ENCODE assay signal across 7 cellular contexts in the genomic region with DNA sequence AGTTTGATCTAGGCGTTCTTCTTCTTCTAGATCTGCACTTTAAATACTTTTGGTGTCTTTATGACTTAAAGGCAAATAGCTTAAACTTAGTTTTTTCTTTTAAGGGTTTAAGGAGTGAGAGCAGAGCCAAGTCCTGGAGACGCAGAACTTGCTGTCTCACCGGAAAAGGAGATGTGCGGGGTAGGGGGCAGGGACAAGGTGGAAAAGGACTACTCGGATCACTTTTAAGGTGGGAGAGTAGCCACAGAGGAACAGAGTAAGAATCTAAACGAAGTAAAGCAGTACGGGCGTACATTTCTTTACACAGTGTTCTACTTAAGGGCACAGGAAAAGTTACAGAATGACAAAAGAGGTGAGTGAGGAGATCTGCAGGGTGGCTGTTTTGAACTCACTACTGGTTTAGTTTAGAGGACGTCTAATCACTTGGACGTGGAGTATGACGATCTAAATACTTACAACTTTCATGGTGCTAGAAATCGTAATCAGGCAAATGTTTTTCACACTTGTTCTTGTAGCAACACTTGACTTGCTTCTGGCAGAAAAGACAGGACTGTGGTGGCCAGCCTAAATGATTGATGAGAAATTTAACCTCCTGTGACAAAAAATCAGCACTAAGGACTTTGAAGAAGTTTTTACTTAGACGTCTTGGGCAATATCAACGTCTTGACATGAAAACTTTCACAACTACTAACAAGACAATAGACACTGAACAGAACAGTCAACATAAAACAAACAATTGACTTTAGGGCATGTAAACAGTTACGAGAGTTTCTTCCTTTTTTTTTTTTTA.
DNase-seq lines count a peak whose midpoint lies in the region; ATAC-seq and TF ChIP-seq lines count a peak whose summit lies in the region.
"Not testable (repeated sequence)": the region's sequence is repeated elsewhere in the genome, so short reads cannot be mapped to it uniquely, and the experiment has no call there.

No MANE protein-coding gene starts in this region.

- not testable (repeated sequence) for H3K4me2 ChIP-seq in neural progenitor cell

- H3K4me1 Mint-ChIP-seq in CD8-positive, alpha-beta memory T cell: peaks cover 15 to 19% (median 17%) of the 10 kb centered on the region in 3 donors
- H3K4me1 Mint-ChIP-seq in T-cell (peaks cover 27 to 62% (median 46%) of the 10 kb centered on the region in 3 donors), neural progenitor cell (peaks cover 51% of the 10 kb centered on the region)
- peaks cover 29% of the 10 kb centered on the region for H3K4me1 Mint-ChIP-seq in activated CD4-positive, alpha-beta T cell treated with anti-CD3 and anti-CD28 coated beads for 36 hours
- H3K4me1 Mint-ChIP-seq in activated T-cell treated with anti-CD3 and anti-CD28 coated beads, Interleukin-2, amount 50 U/mL, for 72 hours (ENCODE audit: low read depth): peaks cover 22% of the 10 kb centered on the region
- peaks cover 53% of the 10 kb centered on the region for H3K4me1 Mint-ChIP-seq in activated naive CD4-positive, alpha-beta T cell treated with anti-CD3 and anti-CD28 coated beads, Interleukin-2, amount 50 U/mL, for 24 hours

- not testable (repeated sequence) for H3K9me3 ChIP-seq in CD8-positive, alpha-beta memory T cell (ENCODE audit: low read length); neural progenitor cell (ENCODE audit: low read depth)

- not testable (repeated sequence) for H3F3A ChIP-seq in neural progenitor cell (ENCODE audit: low read depth)

- not testable (repeated sequence) for TF ChIP-seq CTCF in neural progenitor cell (IDR thresholded peaks at IDR 0.05)

- H3K36me3 Mint-ChIP-seq in CD8-positive, alpha-beta memory T cell; T-cell; activated CD4-positive, alpha-beta T cell treated with anti-CD3 and anti-CD28 coated beads for 36 hours (ENCODE audit: low read depth); activated T-cell treated with anti-CD3 and anti-CD28 coated beads, Interleukin-2, amount 50 U/mL, for 72 hours (ENCODE audit: insufficient read depth in 2 of 2); activated naive CD4-positive, alpha-beta T cell treated with anti-CD3 and anti-CD28 coated beads, Interleukin-2, amount 50 U/mL, for 24 hours; neural progenitor cell: not testable (repeated sequence)

- not testable (repeated sequence) for H3K79me2 ChIP-seq in neural progenitor cell (ENCODE audit: low read depth)

- H3K9me3 Mint-ChIP-seq in CD8-positive, alpha-beta memory T cell; T-cell; activated CD4-positive, alpha-beta T cell treated with anti-CD3 and anti-CD28 coated beads for 36 hours (ENCODE audit: low read depth); activated T-cell treated with anti-CD3 and anti-CD28 coated beads, Interleukin-2, amount 50 U/mL, for 72 hours; activated naive CD4-positive, alpha-beta T cell treated with anti-CD3 and anti-CD28 coated beads, Interleukin-2, amount 50 U/mL, for 24 hours: not testable (repeated sequence)
- peaks cover 13% of the 10 kb centered on the region for H3K9me3 Mint-ChIP-seq in neural progenitor cell

- H3K27me3 ChIP-seq in CD8-positive, alpha-beta memory T cell (ENCODE audit: insufficient read depth, low read length, poor library complexity, severe bottlenecking); neural progenitor cell: not testable (repeated sequence)

- H3K27ac Mint-ChIP-seq in CD8-positive, alpha-beta memory T cell: not testable (repeated sequence)
- H3K27ac Mint-ChIP-seq in T-cell (peak overlapping the region; percentile 86 to 98), neural progenitor cell (peak overlapping the region; percentile 54)
- H3K27ac Mint-ChIP-seq in activated CD4-positive, alpha-beta T cell treated with anti-CD3 and anti-CD28 coated beads for 36 hours: peak overlapping the region; percentile 40
- peak overlapping the region; percentile 88 for H3K27ac Mint-ChIP-seq in activated T-cell treated with anti-CD3 and anti-CD28 coated beads, Interleukin-2, amount 50 U/mL, for 72 hours
- peak overlapping the region; percentile 94 for H3K27ac Mint-ChIP-seq in activated naive CD4-positive, alpha-beta T cell treated with anti-CD3 and anti-CD28 coated beads, Interleukin-2, amount 50 U/mL, for 24 hours

- H3K36me3 ChIP-seq in CD8-positive, alpha-beta memory T cell (ENCODE audit: insufficient read depth, low read length); neural progenitor cell: not testable (repeated sequence)

- H3K27ac ChIP-seq in CD8-positive, alpha-beta memory T cell (ENCODE audit: low read depth, low read length): peak overlapping the region; percentile 16
- not testable (repeated sequence) for H3K27ac ChIP-seq in neural progenitor cell

- H3K9ac ChIP-seq in neural progenitor cell: not testable (repeated sequence)

- not testable (repeated sequence) for DNase-seq in CD8-positive, alpha-beta memory T cell; T-cell; activated CD4-positive, alpha-beta T cell treated with anti-CD3 and anti-CD28 coated beads for 36 hours; activated T-cell treated with anti-CD3 and anti-CD28 coated beads, Interleukin-2, amount 50 U/mL, for 72 hours; neural progenitor cell (ENCODE audit: low spot score)
- DNase-seq in erythroblast (lab: John Stamatoyannopoulos, UW): peak; percentile 50 to 70

- not testable (repeated sequence) for H3K27me3 Mint-ChIP-seq in CD8-positive, alpha-beta memory T cell; T-cell; activated CD4-positive, alpha-beta T cell treated with anti-CD3 and anti-CD28 coated beads for 36 hours; activated naive CD4-positive, alpha-beta T cell treated with anti-CD3 and anti-CD28 coated beads, Interleukin-2, amount 50 U/mL, for 24 hours; neural progenitor cell (ENCODE audit: insufficient read depth, low read depth)
- peaks cover 22% of the 10 kb centered on the region for H3K27me3 Mint-ChIP-seq in activated T-cell treated with anti-CD3 and anti-CD28 coated beads, Interleukin-2, amount 50 U/mL, for 72 hours (ENCODE audit: low read depth)

- H3K4me3 Mint-ChIP-seq in CD8-positive, alpha-beta memory T cell: peak overlapping the region in 1 of 7 donors; percentile 10
- peak overlapping the region; percentile 60 to 80 (median 80) for H3K4me3 Mint-ChIP-seq in T-cell
- H3K4me3 Mint-ChIP-seq in activated CD4-positive, alpha-beta T cell treated with anti-CD3 and anti-CD28 coated beads for 36 hours: peak overlapping the region; percentile 58
- peak overlapping the region; percentile 71 to 95 for H3K4me3 Mint-ChIP-seq in activated T-cell treated with anti-CD3 and anti-CD28 coated beads, Interleukin-2, amount 50 U/mL, for 72 hours
- H3K4me3 Mint-ChIP-seq in activated naive CD4-positive, alpha-beta T cell treated with anti-CD3 and anti-CD28 coated beads, Interleukin-2, amount 50 U/mL, for 24 hours: peak overlapping the region; percentile 75
- not testable (repeated sequence) for H3K4me3 Mint-ChIP-seq in neural progenitor cell

- TF ChIP-seq POLR2A in erythroblast (IDR thresholded peaks at IDR 0.05; ENCODE audit: low read length): not testable (repeated sequence)

- ATAC-seq in T-cell (replicated peaks in 1 of 4); activated CD4-positive, alpha-beta T cell treated with anti-CD3 and anti-CD28 coated beads for 36 hours; activated T-cell treated with anti-CD3 and anti-CD28 coated beads, Interleukin-2, amount 50 U/mL, for 72 hours (replicated peaks in 1 of 2): not testable (repeated sequence)

- not testable (repeated sequence) for H3K4me3 ChIP-seq in CD8-positive, alpha-beta memory T cell (ENCODE audit: low read length); neural progenitor cell

- CTCF ChIA-PET in CD8-positive, alpha-beta memory T cell (lab: Charles Lee); T-cell (lab: Charles Lee); activated CD4-positive, alpha-beta T cell treated with anti-CD3 and anti-CD28 coated beads for 36 hours (lab: Charles Lee): not testable (repeated sequence)

- H4K20me1 ChIP-seq in neural progenitor cell (ENCODE audit: low read depth): not testable (repeated sequence)

- POLR2A ChIA-PET in CD8-positive, alpha-beta memory T cell (lab: Charles Lee); T-cell (lab: Charles Lee): not testable (repeated sequence)
- POLR2A ChIA-PET in activated CD4-positive, alpha-beta T cell treated with anti-CD3 and anti-CD28 coated beads for 36 hours (lab: Charles Lee): interaction anchor here (0.7 kb wide), 1 partner anchor 19 kb away, joined by 3 read pairs; no protein-coding TSS in a partner anchor

- intact Hi-C loops in activated CD4-positive, alpha-beta T cell treated with anti-CD3 and anti-CD28 coated beads for 36 hours (cut with DNase I, micrococcal nuclease): not testable (repeated sequence)

- H2AFZ ChIP-seq in neural progenitor cell (replicated peaks): not testable (repeated sequence)

- H3K4me1 ChIP-seq in CD8-positive, alpha-beta memory T cell (ENCODE audit: insufficient read depth, low read length): not testable (repeated sequence)
- peaks cover 12% of the 10 kb centered on the region for H3K4me1 ChIP-seq in neural progenitor cell
